Comparison of ENCODE assay signal across 1 cellular context in the genomic region with DNA sequence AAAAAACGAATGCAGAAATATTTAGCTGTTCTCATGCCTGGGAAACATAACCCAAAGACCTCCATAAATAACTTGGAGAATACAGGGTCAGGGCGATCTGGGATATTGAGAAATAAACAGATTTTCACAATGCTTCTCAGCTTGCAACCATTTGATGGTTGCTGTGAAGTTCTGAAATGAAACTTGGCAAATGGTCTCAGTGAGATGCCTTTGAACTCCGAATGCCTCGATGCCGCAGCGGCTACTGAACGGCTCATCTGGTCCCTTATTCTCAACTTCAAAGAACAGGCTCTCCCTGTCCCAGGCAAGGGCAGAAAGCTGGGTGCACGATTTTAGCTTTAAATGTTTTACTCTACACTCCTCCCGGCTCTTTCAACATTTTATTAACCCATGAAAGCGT.
TF ChIP-seq lines count a peak whose summit lies in the region.

No MANE protein-coding gene starts in this region.

TF ChIP-seq in SK-N-SH, 30 proteins besides CTCF, POLR2A, EP300 and RAD21 (continued from another document):
- TF ChIP-seq REST (IDR thresholded peaks at IDR 0.05; ENCODE audit: low read depth, low read length) (no peak), NFIC (IDR thresholded peaks at IDR 0.05; ENCODE audit: borderline replicate concordance) (no peak), GATA2 (CRISPR knock-in tag; IDR thresholded peaks at IDR 0.05) (no peak), SIN3A (IDR thresholded peaks at IDR 0.05; ENCODE audit: borderline replicate concordance, low read depth, low read length) (no peak), SMC3 (IDR thresholded peaks at IDR 0.05; ENCODE audit: low read depth, low read length) (no peak)
- TF ChIP-seq, protein P1, sequence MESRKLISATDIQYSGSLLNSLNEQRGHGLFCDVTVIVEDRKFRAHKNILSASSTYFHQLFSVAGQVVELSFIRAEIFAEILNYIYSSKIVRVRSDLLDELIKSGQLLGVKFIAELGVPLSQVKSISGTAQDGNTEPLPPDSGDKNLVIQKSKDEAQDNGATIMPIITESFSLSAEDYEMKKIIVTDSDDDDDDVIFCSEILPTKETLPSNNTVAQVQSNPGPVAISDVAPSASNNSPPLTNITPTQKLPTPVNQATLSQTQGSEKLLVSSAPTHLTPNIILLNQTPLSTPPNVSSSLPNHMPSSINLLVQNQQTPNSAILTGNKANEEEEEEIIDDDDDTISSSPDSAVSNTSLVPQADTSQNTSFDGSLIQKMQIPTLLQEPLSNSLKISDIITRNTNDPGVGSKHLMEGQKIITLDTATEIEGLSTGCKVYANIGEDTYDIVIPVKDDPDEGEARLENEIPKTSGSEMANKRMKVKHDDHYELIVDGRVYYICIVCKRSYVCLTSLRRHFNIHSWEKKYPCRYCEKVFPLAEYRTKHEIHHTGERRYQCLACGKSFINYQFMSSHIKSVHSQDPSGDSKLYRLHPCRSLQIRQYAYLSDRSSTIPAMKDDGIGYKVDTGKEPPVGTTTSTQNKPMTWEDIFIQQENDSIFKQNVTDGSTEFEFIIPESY (IDR thresholded peaks at IDR 0.05; ENCODE audit: borderline replicate concordance, low read depth), result no peak
- TF ChIP-seq, protein P2, sequence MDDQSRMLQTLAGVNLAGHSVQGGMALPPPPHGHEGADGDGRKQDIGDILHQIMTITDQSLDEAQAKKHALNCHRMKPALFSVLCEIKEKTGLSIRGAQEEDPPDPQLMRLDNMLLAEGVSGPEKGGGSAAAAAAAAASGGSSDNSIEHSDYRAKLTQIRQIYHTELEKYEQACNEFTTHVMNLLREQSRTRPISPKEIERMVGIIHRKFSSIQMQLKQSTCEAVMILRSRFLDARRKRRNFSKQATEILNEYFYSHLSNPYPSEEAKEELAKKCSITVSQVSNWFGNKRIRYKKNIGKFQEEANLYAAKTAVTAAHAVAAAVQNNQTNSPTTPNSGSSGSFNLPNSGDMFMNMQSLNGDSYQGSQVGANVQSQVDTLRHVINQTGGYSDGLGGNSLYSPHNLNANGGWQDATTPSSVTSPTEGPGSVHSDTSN (IDR thresholded peaks at IDR 0.05), result no peak
